In genomic region chr20:7383218-7383617, GRCh38 we compare ENCODE assay signal across 21 cellular contexts.
"Had no signal": no experiment of that assay in that cellular context is flagged by ENCODE, and none has a peak within 500 bp of the region (broad histone marks: within the 10 kb centered on the region; RNA-seq: fewer than 3 reads in every experiment).

No MANE protein-coding gene starts in this region.

- H3K27ac Mint-ChIP-seq: activated CD4-positive, alpha-beta memory T cell treated with anti-CD3 and anti-CD28 coated beads for 36 hours; activated naive CD4-positive, alpha-beta T cell treated with anti-CD3 and anti-CD28 coated beads, Interleukin-2, amount 10 ng/mL, durations not matched to agents 7 days and 5 days; activated T-cell treated with anti-CD3 and anti-CD28 coated beads, Interleukin-2, amount 50 U/mL, for 72 hours; memory B cell; nephron progenitor cell; type B pancreatic cell had no signal

- H3K4me3 ChIP-seq: coronary artery, heart left ventricle, pancreas, psoas muscle, thoracic aorta, vagina had no signal

- H3K36me3 Mint-ChIP-seq: activated CD4-positive, alpha-beta memory T cell treated with anti-CD3 and anti-CD28 coated beads for 36 hours; activated naive CD4-positive, alpha-beta T cell treated with anti-CD3 and anti-CD28 coated beads, Interleukin-2, amount 10 ng/mL, durations not matched to agents 7 days and 5 days; memory B cell; type B pancreatic cell had no signal

- H3K4me3 Mint-ChIP-seq: activated CD4-positive, alpha-beta memory T cell treated with anti-CD3 and anti-CD28 coated beads for 36 hours; activated naive CD4-positive, alpha-beta T cell treated with anti-CD3 and anti-CD28 coated beads, Interleukin-2, amount 10 ng/mL, durations not matched to agents 7 days and 5 days; activated T-cell treated with anti-CD3 and anti-CD28 coated beads, Interleukin-2, amount 50 U/mL, for 72 hours; memory B cell; nephron progenitor cell; type B pancreatic cell had no signal

- ATAC-seq: activated T-cell treated with anti-CD3 and anti-CD28 coated beads, Interleukin-2, amount 50 U/mL, for 72 hours; heart left ventricle; left cardiac atrium; pancreas; psoas muscle; right cardiac atrium had no signal

- H3K36me3 ChIP-seq: heart left ventricle, pancreas, thoracic aorta, vagina had no signal

- H3K27ac ChIP-seq: coronary artery, heart left ventricle, pancreas, psoas muscle, thoracic aorta, vagina had no signal

- H3K4me1 ChIP-seq: heart left ventricle, pancreas, psoas muscle, vagina had no signal

- H3K27me3 ChIP-seq: heart left ventricle, pancreas, vagina had no signal

- H3K9me3 Mint-ChIP-seq: nephron progenitor cell, type B pancreatic cell had no signal

- FAIRE-seq: islet of Langerhans, pancreas had no signal

- H3K4me1 Mint-ChIP-seq: activated naive CD4-positive, alpha-beta T cell treated with anti-CD3 and anti-CD28 coated beads, Interleukin-2, amount 10 ng/mL, durations not matched to agents 7 days and 5 days; memory B cell; nephron progenitor cell had no signal

- H3K27me3 Mint-ChIP-seq: activated CD4-positive, alpha-beta memory T cell treated with anti-CD3 and anti-CD28 coated beads for 36 hours; activated naive CD4-positive, alpha-beta T cell treated with anti-CD3 and anti-CD28 coated beads, Interleukin-2, amount 10 ng/mL, durations not matched to agents 7 days and 5 days; memory B cell; type B pancreatic cell had no signal

- DNase-seq: activated CD4-positive, alpha-beta memory T cell treated with anti-CD3 and anti-CD28 coated beads for 36 hours; activated CD4-positive, alpha-beta T cell treated with anti-CD3 and anti-CD28 coated beads for 48 hours; activated effector memory CD4-positive, alpha-beta T cell treated with Interleukin-2 at 50 U/mL for 16 hours; activated naive CD4-positive, alpha-beta T cell treated with anti-CD3 and anti-CD28 coated beads, Interleukin-2, amount 10 ng/mL, durations not matched to agents 7 days and 5 days; activated T-cell treated with anti-CD3 and anti-CD28 coated beads, Interleukin-2, amount 50 U/mL, for 72 hours; amygdala; cerebellar nuclear complex; heart left ventricle; left cardiac atrium; nephron progenitor cell; pancreas; psoas muscle; right cardiac atrium; stimulated activated CD4-positive, alpha-beta T cell treated with anti-CD3 and anti-CD28 coated beads, Interleukin-4, amount 100 ng/mL, for 24 hours; stimulated activated naive CD4-positive, alpha-beta T cell treated with Interleukin-2 at 50 U/mL for 16 hours had no signal

- H3K9me3 ChIP-seq: heart left ventricle, pancreas, psoas muscle, thoracic aorta, vagina had no signal
